ENCODE assay signal across 8 cellular contexts in genomic region chr12:11650279-11650696, GRCh38. TPM values are rescaled to one million over a fixed set of nuclear protein-coding genes. Genes with fewer than 3 reads are reported as not detected.
DNase-seq lines count a peak whose midpoint lies in the region; ATAC-seq and TF ChIP-seq lines count a peak whose summit lies in the region.

No MANE protein-coding gene starts in this region.

- H3K4me1 ChIP-seq in BE2C (peaks cover 7% of the 10 kb centered on the region), mucosa of descending colon (ENCODE audit: low read depth) (peaks cover 23% of the 10 kb centered on the region)

- H3K4me3 ChIP-seq in BE2C (ENCODE audit: low read depth, low read length) (peak overlapping the region; percentile 72), mucosa of descending colon (peak overlapping the region; percentile 63)

- ATAC-seq in mucosa of descending colon, result no peak
- ATAC-seq in GM21825 (IDR thresholded peaks at IDR 0.05; ENCODE audit: unreplicated experiment), result no peak
- no peak for ATAC-seq in HG02763 (IDR thresholded peaks at IDR 0.05; ENCODE audit: unreplicated experiment)
- ATAC-seq in GM19452 (IDR thresholded peaks at IDR 0.05; ENCODE audit: unreplicated experiment), result no peak

- CTCF ChIA-PET in MCF 10A (lab: Yijun Ruan, JAX), result interaction anchor here (0.6 to 1.7 kb wide), 3 partner anchors 69 to 932 kb away, joined by 3 to 6 read pairs (median 3); no protein-coding TSS in a partner anchor

- H3K27me3 Mint-ChIP-seq in MCF 10A (ENCODE audit: insufficient read depth, unreplicated experiment), result no peaks in the 10 kb centered on the region

- BruUV-seq in MCF 10A (replicated peaks; lab: Mats Ljungman, UMichigan), result no TSS peak

- TF ChIP-seq CTCF in BE2C (IDR thresholded peaks at IDR 0.05; ENCODE audit: low read depth, low read length), result no peak
- no peak for TF ChIP-seq CTCF in MCF 10A (IDR thresholded peaks at IDR 0.05; ENCODE audit: unreplicated experiment)
- TF ChIP-seq CTCF in mucosa of descending colon (IDR thresholded peaks at IDR 0.05), result no peak

- H3K4me1 Mint-ChIP-seq in MCF 10A (ENCODE audit: insufficient read depth, unreplicated experiment), result peaks cover 15% of the 10 kb centered on the region

- H3K9me3 ChIP-seq in BE2C, result no peaks in the 10 kb centered on the region
- no peaks in the 10 kb centered on the region for H3K9me3 ChIP-seq in mucosa of descending colon

- H3K36me3 ChIP-seq in BE2C (no peaks in the 10 kb centered on the region), mucosa of descending colon (ENCODE audit: low read depth) (no peaks in the 10 kb centered on the region)

- no peaks in the 10 kb centered on the region for H3K9me3 Mint-ChIP-seq in MCF 10A (ENCODE audit: unreplicated experiment)

- H3K27me3 ChIP-seq in BE2C, result no peaks in the 10 kb centered on the region

- peak overlapping the region; percentile 82 for H3K4me3 Mint-ChIP-seq in MCF 10A (ENCODE audit: unreplicated experiment)

- POLR2A ChIA-PET in MCF 10A (lab: Yijun Ruan, JAX), result interaction anchor here (0.5 to 3.3 kb wide), 26 partner anchors 21 to 1066 kb away, joined by 3 to 21 read pairs (median 5); partner anchors contain the start of gene LRP6

- DNase-seq in BE2C (peak; percentile 53), LHCN-M2 (ENCODE audit: low read depth) (peak; percentile 10), MCF 10A (ENCODE audit: unreplicated experiment) (no peak), mucosa of descending colon (peak in 1 of 3 donors; percentile 70), DMS79 treated with DMSO at 0.1 percent for 48 hours (lab: John Stamatoyannopoulos, UW) (no peak)

- no peaks in the 10 kb centered on the region for H3K36me3 Mint-ChIP-seq in MCF 10A (ENCODE audit: insufficient read depth, unreplicated experiment)

- peak overlapping the region; percentile 77 for H3K27ac Mint-ChIP-seq in MCF 10A (ENCODE audit: low read depth, unreplicated experiment)

- intact Hi-C loops in MCF 10A (cut with micrococcal nuclease), result loop anchor here (1.0 to 5.0 kb wide), 6 partner anchors 47 to 383 kb away; no protein-coding TSS in a partner anchor
- intact Hi-C loops in mucosa of descending colon (cut with DNase I, micrococcal nuclease), result no loop called here

RNA-seq across cellular contexts. Expression of gene ETV6, which starts 0.8 kb away (rescaled TPM):
- 5.5 TPM for polyA plus RNA-seq in BE2C (2012; ENCODE audit: insufficient read depth, insufficient read length, low read depth)
- total RNA-seq in LHCN-M2 (2014; rRNA removed) (3.9 and 5.3 TPM in 2 replicates), MCF 10A (2022) (16.9 and 19.3 TPM in 2 replicates), mucosa of descending colon (10 to 100 TPM; 60.9 to 74.3 (median 72.8) TPM)
- polyA plus RNA-seq in LHCN-M2 (2012), result 3.0 TPM

Comparison
In these comparisons a context has a peak if more than half of its experiments do, and no peak if none do; other contexts are left out.
1. DNase-seq: peak in BE2C (single experiment) and LHCN-M2 (single experiment); none in MCF 10A (single experiment) and DMS79 treated with DMSO at 0.1 percent for 48 hours (single experiment).